22 cellular contexts compared by ENCODE assay signal in the genomic region with DNA sequence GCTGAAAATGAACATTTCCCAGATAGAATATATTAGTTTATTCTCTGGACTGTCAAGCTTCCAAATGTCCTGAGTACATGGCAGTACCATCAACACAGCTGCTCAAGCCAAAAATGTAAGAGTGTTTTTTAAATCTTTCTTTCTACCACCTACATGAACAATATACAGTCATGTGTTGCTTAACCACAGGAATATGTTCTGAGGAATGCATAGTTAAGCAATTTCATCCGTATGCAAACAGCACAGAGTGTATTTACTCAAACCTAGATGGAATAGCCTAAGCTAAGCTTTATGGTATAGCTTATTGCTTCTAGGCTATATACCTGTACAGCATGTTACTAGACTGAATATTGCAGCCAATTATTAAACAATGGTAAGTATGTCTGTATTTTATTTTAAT.
DNase-seq lines count a peak whose midpoint lies in the region; TF ChIP-seq lines count a peak whose summit lies in the region.
"Had no signal": no experiment of that assay in that cellular context is flagged by ENCODE, and none has a peak within 500 bp of the region (broad histone marks: within the 10 kb centered on the region; RNA-seq: fewer than 3 reads in every experiment).

No MANE protein-coding gene starts in this region.

- H3F3A ChIP-seq in MM.1S (ENCODE audit: insufficient read depth, low read length): no peaks in the 10 kb centered on the region

- no peaks in the 10 kb centered on the region for H3K9me2 ChIP-seq in MM.1S (replicated peaks; ENCODE audit: insufficient read depth, low read length)

- POLR2A ChIA-PET in Caco-2 (lab: Charles Lee): no interaction called here

- H3K27ac ChIP-seq in MM.1S (ENCODE audit: low read length): no peak overlapping the region
- H3K27ac ChIP-seq: right atrium auricular region, SJCRH30, stomach had no signal

- H3K36me3 ChIP-seq in Caco-2 (ENCODE audit: control insufficient read depth, insufficient read depth, low read length): no peaks in the 10 kb centered on the region
- no peaks in the 10 kb centered on the region for H3K36me3 ChIP-seq in MM.1S (replicated peaks; ENCODE audit: insufficient read depth, low read length)
- H3K36me3 ChIP-seq: right atrium auricular region, SJCRH30, stomach had no signal

- peaks cover 12% of the 10 kb centered on the region; the same call in 1 of the 2 replicates for H3K4me1 ChIP-seq in Caco-2
- H3K4me1 ChIP-seq in MM.1S (ENCODE audit: low read length): no peaks in the 10 kb centered on the region
- H3K4me1 ChIP-seq: right atrium auricular region, SJCRH30, stomach had no signal

- H3K4me3 ChIP-seq in Caco-2 (ENCODE audit: low read depth, low read length): no peak overlapping the region
- H3K4me3 ChIP-seq in MM.1S (ENCODE audit: low read length): no peak overlapping the region
- H3K4me3 ChIP-seq in choroid plexus epithelial cell (ENCODE audit: low read depth, low read length): no peak overlapping the region
- H3K4me3 ChIP-seq: right atrium auricular region, SJCRH30, stomach had no signal

- TF ChIP-seq CTCF in Caco-2 (IDR thresholded peaks at IDR 0.05; ENCODE audit: insufficient read depth in 1 of 2, low read depth in 1 of 2, low read length in 1 of 2, severe bottlenecking in 1 of 2, unreplicated experiment in 1 of 2) (no peak), MM.1S (IDR thresholded peaks at IDR 0.05; ENCODE audit: low read length) (no peak), choroid plexus epithelial cell (conservative IDR thresholded peaks at IDR 0.05; ENCODE audit: low read depth, low read length) (no peak)

- H3K9me3 ChIP-seq in Caco-2: no peaks in the 10 kb centered on the region
- no peaks in the 10 kb centered on the region for H3K9me3 ChIP-seq in MM.1S (replicated peaks; ENCODE audit: insufficient read depth, low read length)
- H3K9me3 ChIP-seq: right atrium auricular region, SJCRH30 had no signal

- intact Hi-C loops in Caco-2 (cut with micrococcal nuclease; ENCODE audit: unreplicated experiment): loop anchor here (5.0 kb wide), 1 partner anchor 34 kb away; no protein-coding TSS in a partner anchor

- no peaks in the 10 kb centered on the region for H4K20me1 ChIP-seq in MM.1S (ENCODE audit: insufficient read depth, low read length)

- no peaks in the 10 kb centered on the region for H3K9me3 Mint-ChIP-seq in Caco-2 (ENCODE audit: unreplicated experiment)

- CTCF ChIA-PET in Caco-2 (lab: Charles Lee): no interaction called here

- no peaks in the 10 kb centered on the region for H3K79me2 ChIP-seq in MM.1S (ENCODE audit: low read length)

- peak overlapping the region; percentile 44 for H3K27ac Mint-ChIP-seq in Caco-2 (ENCODE audit: unreplicated experiment)
- H3K27ac Mint-ChIP-seq: naive thymus-derived CD4-positive, alpha-beta T cell had no signal

- H2AFZ ChIP-seq in MM.1S (ENCODE audit: low read length): no peak overlapping the region

- BruUV-seq in Caco-2 (replicated peaks; lab: Mats Ljungman, UMichigan): no TSS peak

- H3K36me3 Mint-ChIP-seq in Caco-2 (ENCODE audit: insufficient read depth, unreplicated experiment): no peaks in the 10 kb centered on the region
- H3K36me3 Mint-ChIP-seq: naive thymus-derived CD4-positive, alpha-beta T cell had no signal

- H3K9ac ChIP-seq in MM.1S (ENCODE audit: low read length): no peak overlapping the region

- H3K27me3 ChIP-seq in Caco-2 (replicated peaks; ENCODE audit: control insufficient read depth, insufficient read depth, low read length) (no peaks in the 10 kb centered on the region), MM.1S (replicated peaks; ENCODE audit: insufficient read depth, low read length) (no peaks in the 10 kb centered on the region)
- H3K27me3 ChIP-seq: right atrium auricular region, SJCRH30, stomach had no signal

- no peak overlapping the region for H3K4me2 ChIP-seq in MM.1S (ENCODE audit: low read depth, low read length)

- H3K4me3 Mint-ChIP-seq in Caco-2 (ENCODE audit: unreplicated experiment): no peak overlapping the region
- H3K4me3 Mint-ChIP-seq: naive thymus-derived CD4-positive, alpha-beta T cell had no signal

- DNase-seq in Caco-2 (peak in 1 of 2 experiments; percentile 32), MM.1S (peak; percentile 37), choroid plexus epithelial cell (ENCODE audit: low read depth) (peak; percentile 56), iris pigment epithelial cell (ENCODE audit: low read depth) (peak; percentile 14), SW480 (ENCODE audit: low spot score) (no peak), NCI-H82 (lab: John Stamatoyannopoulos, UW) (no peak), occipital lobe (lab: John Stamatoyannopoulos, UW) (no peak)
- no peak for DNase-seq in activated naive CD4-positive, alpha-beta T cell (lab: John Stamatoyannopoulos, UW)
- DNase-seq: activated naive CD4-positive, alpha-beta T cell treated with Interleukin-2 at 50 U/mL for 16 hours; activated T-cell treated with anti-CD3 and anti-CD28 coated beads, Interleukin-2, amount 50 U/mL, for 1 hour; amygdala; C1 segment of cervical spinal cord; central memory CD4-positive, alpha-beta T cell; left colon; naive thymus-derived CD4-positive, alpha-beta T cell; NCI-H1092 treated with DMSO at 0.1 percent for 48 hours; NCI-H1930; NCI-H2227 treated with DMSO at 0.1 percent for 48 hours; SJCRH30; stomach; T-helper 1 cell had no signal

- H3K27me3 Mint-ChIP-seq in Caco-2 (ENCODE audit: insufficient read depth, unreplicated experiment): no peaks in the 10 kb centered on the region
- H3K27me3 Mint-ChIP-seq: naive thymus-derived CD4-positive, alpha-beta T cell had no signal

- peaks cover 8% of the 10 kb centered on the region for H3K4me1 Mint-ChIP-seq in Caco-2 (ENCODE audit: low read depth, unreplicated experiment)
- H3K4me1 Mint-ChIP-seq: naive thymus-derived CD4-positive, alpha-beta T cell had no signal

Comparison
In these comparisons a context has a peak if more than half of its experiments do, and no peak if none do; other contexts are left out.
1. DNase-seq: peak in MM.1S (single experiment), choroid plexus epithelial cell (single experiment) and iris pigment epithelial cell (single experiment); none in activated naive CD4-positive, alpha-beta T cell (0 of 4), SW480 (single experiment), NCI-H82 (single experiment) and occipital lobe (single experiment).